Comparison of ENCODE assay signal across 8 cellular contexts in genomic region chr22:50185384-50186087, GRCh38. TPM values are rescaled to one million over a fixed set of nuclear protein-coding genes. Genes with fewer than 3 reads are reported as not detected.
DNase-seq lines count a peak whose midpoint lies in the region; ATAC-seq and TF ChIP-seq lines count a peak whose summit lies in the region.

TSS of gene TRABD (plus strand) at chr22:50185913. CDS start at chr22:50193061, 7,148 bp downstream.

- peak within 1 kb of the TSS; percentile 77 for H3K4me3 ChIP-seq in Loucy (ENCODE audit: low read length, poor library complexity, severe bottlenecking)
- H3K4me3 ChIP-seq in ovary = peak within 1 kb of the TSS; percentile 64
- peak within 1 kb of the TSS; percentile 93 for H3K4me3 ChIP-seq in thoracic aorta

- TF ChIP-seq CTCF in Loucy (conservative IDR thresholded peaks at IDR 0.05; ENCODE audit: low read length) (no peak), ovary (IDR thresholded peaks at IDR 0.05) (no peak), thoracic aorta (IDR thresholded peaks at IDR 0.05) (no peak)

- peaks cover 29% of the 10 kb centered on the region for H3K4me1 ChIP-seq in Loucy (ENCODE audit: insufficient read depth, low read length, poor library complexity, severe bottlenecking)
- peaks cover 15% of the 10 kb centered on the region for H3K4me1 ChIP-seq in ovary (ENCODE audit: insufficient read depth)
- H3K4me1 ChIP-seq in thoracic aorta (ENCODE audit: control insufficient read depth in 1 of 2, low read depth in 2 of 2) = peaks cover 31 to 47% of the 10 kb centered on the region in 2 donors

- TF ChIP-seq EP300 in ovary (IDR thresholded peaks at IDR 0.05) = no peak

- no peaks in the 10 kb centered on the region for H3K9me3 ChIP-seq in Loucy (ENCODE audit: insufficient read depth, low read depth, low read length)
- no peaks in the 10 kb centered on the region for H3K9me3 ChIP-seq in ovary
- no peaks in the 10 kb centered on the region for H3K9me3 ChIP-seq in thoracic aorta

- peak within 1 kb of the TSS; percentile 92 for H3K9ac ChIP-seq in Loucy (ENCODE audit: low read depth, low read length, poor library complexity, severe bottlenecking)

- H3K27ac ChIP-seq in ovary = peak within 1 kb of the TSS; percentile 72 to 83
- H3K27ac ChIP-seq in thoracic aorta = peak within 1 kb of the TSS in 1 of 2 donors; percentile 49

- H2AFZ ChIP-seq in Loucy (ENCODE audit: low read length) = no peak within 1 kb of the TSS

- 1 to 4% (median 1%) methylated on average over 14 to 90 of the region's 90 CpGs for WGBS in ovary, 3 donors

- no peak for TF ChIP-seq POLR2A in ovary (IDR thresholded peaks at IDR 0.05)

- H3K36me3 ChIP-seq in Loucy (ENCODE audit: insufficient read depth, low read length) (no peaks in the 10 kb centered on the region), ovary (no peaks in the 10 kb centered on the region), thoracic aorta (no peaks in the 10 kb centered on the region)

- H3K27me3 ChIP-seq in Loucy (ENCODE audit: insufficient read depth, low read length, poor library complexity, severe bottlenecking) = no peaks in the 10 kb centered on the region
- H3K27me3 ChIP-seq in ovary = no peaks in the 10 kb centered on the region
- no peaks in the 10 kb centered on the region for H3K27me3 ChIP-seq in thoracic aorta (replicated peaks; ENCODE audit: insufficient read depth)

- peak; percentile 75 to 77 for DNase-seq in AML-193 (lab: John Stamatoyannopoulos, UW)
- DNase-seq in T follicular helper cell (ENCODE audit: low read depth) = peak; percentile 84
- DNase-seq in activated naive CD8-positive, alpha-beta T cell treated with anti-CD3 and anti-CD28 coated beads, Interleukin-2, amount 50 U/mL, for 16 hours (ENCODE audit: low read depth, low spot score) = peak; percentile 74
- DNase-seq in Right ventricle myocardium inferior (ENCODE audit: missing footprints) = peak; percentile 96
- DNase-seq in ovary = peak; percentile 88 to 93 (median 90)
- DNase-seq in thoracic aorta (ENCODE audit: low spot score) = no peak

- peaks cover 12% of the 10 kb centered on the region for H4K20me1 ChIP-seq in Loucy (ENCODE audit: insufficient read depth, low read length, poor library complexity, severe bottlenecking)

- ATAC-seq in GM19351 (IDR thresholded peaks at IDR 0.05; ENCODE audit: unreplicated experiment) (peak; percentile 41), Right ventricle myocardium inferior (peak; percentile 87), thoracic aorta (ENCODE audit: insufficient number of reproducible peaks, low FRiP score, low read depth) (peak; percentile 64)

- H3F3A ChIP-seq in Loucy (ENCODE audit: low read depth) = no peaks in the 10 kb centered on the region

- H3K79me2 ChIP-seq in Loucy (ENCODE audit: insufficient read depth, low read length) = peaks cover 37% of the 10 kb centered on the region

- no peaks in the 10 kb centered on the region for H3K9me2 ChIP-seq in Loucy (replicated peaks; ENCODE audit: low read depth, low read length)

- H3K4me2 ChIP-seq in Loucy (ENCODE audit: low read depth, low read length, poor library complexity, severe bottlenecking) = peak within 1 kb of the TSS; percentile 80

- intact Hi-C loops in Right ventricle myocardium inferior (cut with DNase I) (no loop called here), ovary (cut with DNase I) (no loop called here)

RNA-seq across cellular contexts. Expression of gene TRABD, which starts in this region (rescaled TPM):
- 22.3 TPM for total RNA-seq in Right ventricle myocardium inferior
- total RNA-seq in ovary = 10 to 100 TPM; 23.5 to 35.2 (median 27.2) TPM
- polyA plus RNA-seq in ovary = 10 to 100 TPM in 1 of 2 donors, under 1 TPM in 1; 0.58 to 25.9 TPM
- total RNA-seq in thoracic aorta = 10 to 100 TPM; 31.7 to 40.6 TPM
